9 cellular contexts compared by ENCODE assay signal in the genomic region with DNA sequence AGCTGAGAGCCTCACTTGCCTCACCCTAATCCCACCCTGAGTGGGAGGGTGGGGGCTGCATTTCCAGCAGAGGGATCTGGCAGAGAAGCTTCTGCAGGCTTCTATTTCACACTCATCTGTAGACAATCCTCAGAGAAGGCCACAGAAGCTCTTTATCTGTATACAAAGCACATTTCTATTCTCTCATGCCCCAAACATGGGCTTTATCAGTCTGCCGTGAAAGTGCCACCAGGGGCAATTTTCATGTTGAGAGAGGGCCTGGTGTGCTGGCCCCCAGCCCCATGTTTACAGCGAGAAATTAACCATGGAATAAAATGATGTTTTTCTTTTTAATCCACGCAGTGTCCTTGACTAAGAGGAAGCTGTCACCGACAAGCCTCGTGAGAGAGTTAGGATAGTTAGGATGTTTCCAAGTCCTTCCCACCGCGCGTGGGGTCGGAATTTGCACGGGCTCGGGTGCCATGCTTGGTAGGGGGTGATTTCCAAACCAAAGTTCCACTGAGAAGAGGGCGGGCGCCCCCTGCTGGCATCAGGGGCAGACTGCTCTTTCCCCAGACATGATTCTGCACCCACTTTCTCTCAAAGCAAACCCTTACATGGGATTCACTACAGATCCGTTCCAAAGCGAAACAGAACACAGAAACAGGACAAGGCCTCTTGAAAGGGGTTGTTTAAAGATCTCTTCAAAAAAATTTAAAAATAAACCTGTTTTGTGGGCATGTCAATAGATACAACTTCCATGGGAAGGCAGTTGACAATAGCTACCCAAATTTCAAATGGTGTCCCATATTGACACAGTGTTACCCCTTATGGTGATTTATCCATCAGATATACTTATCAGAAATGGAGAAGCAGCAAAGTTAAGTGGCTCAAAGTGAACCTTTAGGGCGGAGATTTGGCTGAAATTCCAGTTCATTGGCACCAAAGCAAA. TPM values are rescaled to one million over a fixed set of nuclear protein-coding genes. Genes with fewer than 3 reads are reported as not detected.
DNase-seq lines count a peak whose midpoint lies in the region; ATAC-seq and TF ChIP-seq lines count a peak whose summit lies in the region.
"Had no signal": no experiment of that assay in that cellular context is flagged by ENCODE, and none has a peak within 500 bp of the region (broad histone marks: within the 10 kb centered on the region; RNA-seq: fewer than 3 reads in every experiment).

No MANE protein-coding gene starts in this region.

- H3K27me3 ChIP-seq in RWPE2 (ENCODE audit: insufficient read depth, poor library complexity, severe bottlenecking) = no peaks in the 10 kb centered on the region
- no peaks in the 10 kb centered on the region for H3K27me3 ChIP-seq in upper lobe of right lung

- TF ChIP-seq POLR2A in GM18505 (IDR thresholded peaks at IDR 0.05; ENCODE audit: borderline replicate concordance, extremely low read depth, insufficient read depth, insufficient read length) = no peak

- TF ChIP-seq CTCF in RWPE2 (IDR thresholded peaks at IDR 0.05; ENCODE audit: poor library complexity, severe bottlenecking) (peak; percentile 99), upper lobe of right lung (IDR thresholded peaks at IDR 0.05) (peak; percentile 94)

- peak; percentile 15 for DNase-seq in DMS 273 treated with DMSO at 0.1 percent for 48 hours (lab: John Stamatoyannopoulos, UW)
- peak; percentile 39 for DNase-seq in Jurkat, Clone E6-1 (ENCODE audit: low read depth, low spot score)
- DNase-seq in RWPE2 (ENCODE audit: low spot score) = no peak
- peak; percentile 68 for DNase-seq in activated naive CD4-positive, alpha-beta T cell treated with Interleukin-2 at 50 U/mL for 16 hours
- peak; percentile 69 for DNase-seq in glomerular visceral epithelial cell (ENCODE audit: extremely low spot score)
- DNase-seq in posterior vena cava (ENCODE audit: low spot score) = peak; percentile 92
- DNase-seq in upper lobe of right lung = peak; percentile 87

- H3K4me1 ChIP-seq in RWPE2 (ENCODE audit: insufficient read depth, poor library complexity, severe bottlenecking) (peaks cover 3% of the 10 kb centered on the region), upper lobe of right lung (peaks cover 10% of the 10 kb centered on the region)

- no peak overlapping the region for H3K4me3 ChIP-seq in Jurkat, Clone E6-1 (ENCODE audit: low read length)
- H3K4me3 ChIP-seq in RWPE2 (ENCODE audit: severe bottlenecking) (no peak overlapping the region), upper lobe of right lung (no peak overlapping the region)

- H3K36me3 ChIP-seq in RWPE2 (ENCODE audit: low read depth) = no peaks in the 10 kb centered on the region
- H3K36me3 ChIP-seq in upper lobe of right lung = no peaks in the 10 kb centered on the region

- intact Hi-C loops in posterior vena cava (cut with DNase I) (loop anchor here (10.0 kb wide), 2 partner anchors 271 to 281 kb away; no protein-coding TSS in a partner anchor), upper lobe of right lung (cut with DNase I) (loop anchor here (2.0 kb wide), 1 partner anchor 175 kb away; no protein-coding TSS in a partner anchor)

- ATAC-seq in RWPE2 (ENCODE audit: low read depth) = peak; percentile 47
- ATAC-seq in upper lobe of right lung = peak; percentile 83
- no peak for ATAC-seq in GM18505 (IDR thresholded peaks at IDR 0.05; ENCODE audit: unreplicated experiment)

- peaks cover 12% of the 10 kb centered on the region for H3K9me3 ChIP-seq in RWPE2 (ENCODE audit: severe bottlenecking)
- H3K9me3 ChIP-seq in upper lobe of right lung = peaks cover 9% of the 10 kb centered on the region

- no peak overlapping the region for H3K27ac ChIP-seq in RWPE2 (ENCODE audit: poor library complexity, severe bottlenecking)
- H3K27ac ChIP-seq in upper lobe of right lung = no peak overlapping the region

RNA-seq across cellular contexts. Expression of a gene that starts 19.4 kb away (rescaled TPM):
- polyA plus RNA-seq in Jurkat, Clone E6-1 (2012; ENCODE audit: insufficient read depth, insufficient read length) = not detected
- total RNA-seq in posterior vena cava (under 1 TPM; 0.24 to 0.56 TPM), upper lobe of right lung (not detected)
- total RNA-seq: T-helper 1 cell treated with Interleukin-12 subunit alpha and Interleukin-12 subunit beta and Interleukin-4 antibody, amounts not matched to agents 30 ng/mL and 1 ng/mL, for 36 hours had no signal
